In genomic region chr18:74291771-74292540, GRCh38 we compare ENCODE assay signal across 8 cellular contexts. TPM values are rescaled to one million over a fixed set of nuclear protein-coding genes. Genes with fewer than 3 reads are reported as not detected.
A peak's percentile ranks its signal among the peaks of the same experiment; 100 is the strongest.
DNase-seq lines count a peak whose midpoint lies in the region; ATAC-seq and FAIRE-seq lines count a peak whose summit lies in the region.

Gene CYB5A, minus strand, starts transcription at chr18:74291963. Its CDS starts 88 bp downstream, at chr18:74291875.

- H3K9me3 ChIP-seq in BLaER1, result peaks cover 7% of the 10 kb centered on the region; the same call in 1 of the 2 replicates

- H3K4me2 ChIP-seq in BLaER1, result peak within 1 kb of the TSS; percentile 96

- H3K9ac ChIP-seq in BLaER1, result peak within 1 kb of the TSS; percentile 81

- H4K20me1 ChIP-seq in BLaER1, result no peaks in the 10 kb centered on the region

- peak; percentile 96 for FAIRE-seq in GM19239 (lab: Jason Lieb, UNC)

- no peaks in the 10 kb centered on the region for H3K36me3 ChIP-seq in BLaER1

- peak within 1 kb of the TSS; percentile 74 for H3K27ac ChIP-seq in BLaER1

- peaks cover 28% of the 10 kb centered on the region for H3K4me1 ChIP-seq in BLaER1

- H3K4me3 ChIP-seq in BLaER1, result peak within 1 kb of the TSS; percentile 91

- DNase-seq in GM19239 (ENCODE audit: insufficient read length, low spot score) (peak; percentile 96), NCI-H82 (lab: John Stamatoyannopoulos, UW) (peak; percentile 97), lung microvascular endothelial cell (ENCODE audit: low read depth in 2 of 2) (peak; percentile 96 to 97)
- peak; percentile 100 for DNase-seq in activated CD8-positive, alpha-beta memory T cell treated with anti-CD3 and anti-CD28 coated beads for 24 hours
- peak; percentile 99 for DNase-seq in effector CD8-positive, alpha-beta T cell (lab: John Stamatoyannopoulos, UW)
- peak; percentile 93 to 94 (median 94) for DNase-seq in stimulated activated CD4-positive, alpha-beta T cell treated with anti-CD3 and anti-CD28 coated beads, TNF-alpha, amount 100 ng/mL, for 48 hours (ENCODE audit: low read depth in 3 of 3)

- ATAC-seq in HG03469 (IDR thresholded peaks at IDR 0.05; ENCODE audit: unreplicated experiment), result peak; percentile 99

- H3K27me3 ChIP-seq in BLaER1, result no peaks in the 10 kb centered on the region

RNA-seq across cellular contexts. Expression of gene CYB5A, which starts in this region (rescaled TPM):
- total RNA-seq in lung microvascular endothelial cell, result 18.5 and 27.8 TPM in 2 replicates

Comparison
In these comparisons a context has a peak if more than half of its experiments do, and no peak if none do; other contexts are left out.
1. Peak in every context shown above with its lines: DNase-seq, ATAC-seq, H3K4me3 ChIP-seq and H3K27ac ChIP-seq.